In the genomic region with DNA sequence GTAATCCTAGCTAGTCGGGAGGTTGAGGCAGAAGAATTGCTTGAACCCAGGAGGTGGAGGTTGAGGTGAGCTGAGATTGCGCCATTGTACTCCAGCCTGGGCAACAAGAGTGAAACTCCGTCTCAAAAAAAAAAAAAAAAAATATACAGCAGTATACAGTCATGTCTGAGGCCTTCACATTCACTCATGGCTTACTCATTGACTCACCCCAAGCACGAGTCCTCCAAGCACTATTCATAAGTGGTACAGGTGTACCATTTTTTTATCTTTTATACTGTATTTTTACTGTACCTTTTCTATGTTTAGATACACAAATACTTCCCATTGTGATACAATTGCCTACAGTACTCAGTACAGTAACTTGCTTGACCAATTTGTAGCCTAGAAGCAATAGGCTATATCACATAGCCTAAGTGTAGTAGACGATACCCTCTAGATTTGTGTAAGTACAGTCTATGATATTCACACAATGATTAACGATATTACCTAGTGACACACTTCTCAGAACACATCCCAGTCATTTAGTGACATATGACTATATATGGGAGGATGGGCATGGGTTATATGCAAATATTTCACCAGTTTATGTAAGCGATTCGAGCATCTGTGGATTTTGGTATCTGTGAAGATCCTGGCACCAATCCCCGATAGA, we compare ENCODE assay signal across 1 cellular context.
TF ChIP-seq lines count a peak whose summit lies in the region.

No MANE protein-coding gene starts in this region.

TF ChIP-seq in GM23338, 12 proteins besides CTCF, POLR2A, EP300 and RAD21:
- TF ChIP-seq, protein P1, sequence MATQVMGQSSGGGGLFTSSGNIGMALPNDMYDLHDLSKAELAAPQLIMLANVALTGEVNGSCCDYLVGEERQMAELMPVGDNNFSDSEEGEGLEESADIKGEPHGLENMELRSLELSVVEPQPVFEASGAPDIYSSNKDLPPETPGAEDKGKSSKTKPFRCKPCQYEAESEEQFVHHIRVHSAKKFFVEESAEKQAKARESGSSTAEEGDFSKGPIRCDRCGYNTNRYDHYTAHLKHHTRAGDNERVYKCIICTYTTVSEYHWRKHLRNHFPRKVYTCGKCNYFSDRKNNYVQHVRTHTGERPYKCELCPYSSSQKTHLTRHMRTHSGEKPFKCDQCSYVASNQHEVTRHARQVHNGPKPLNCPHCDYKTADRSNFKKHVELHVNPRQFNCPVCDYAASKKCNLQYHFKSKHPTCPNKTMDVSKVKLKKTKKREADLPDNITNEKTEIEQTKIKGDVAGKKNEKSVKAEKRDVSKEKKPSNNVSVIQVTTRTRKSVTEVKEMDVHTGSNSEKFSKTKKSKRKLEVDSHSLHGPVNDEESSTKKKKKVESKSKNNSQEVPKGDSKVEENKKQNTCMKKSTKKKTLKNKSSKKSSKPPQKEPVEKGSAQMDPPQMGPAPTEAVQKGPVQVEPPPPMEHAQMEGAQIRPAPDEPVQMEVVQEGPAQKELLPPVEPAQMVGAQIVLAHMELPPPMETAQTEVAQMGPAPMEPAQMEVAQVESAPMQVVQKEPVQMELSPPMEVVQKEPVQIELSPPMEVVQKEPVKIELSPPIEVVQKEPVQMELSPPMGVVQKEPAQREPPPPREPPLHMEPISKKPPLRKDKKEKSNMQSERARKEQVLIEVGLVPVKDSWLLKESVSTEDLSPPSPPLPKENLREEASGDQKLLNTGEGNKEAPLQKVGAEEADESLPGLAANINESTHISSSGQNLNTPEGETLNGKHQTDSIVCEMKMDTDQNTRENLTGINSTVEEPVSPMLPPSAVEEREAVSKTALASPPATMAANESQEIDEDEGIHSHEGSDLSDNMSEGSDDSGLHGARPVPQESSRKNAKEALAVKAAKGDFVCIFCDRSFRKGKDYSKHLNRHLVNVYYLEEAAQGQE (IDR thresholded peaks at IDR 0.05; ENCODE audit: unreplicated experiment): no peak
- TF ChIP-seq POLR2AphosphoS5 (IDR thresholded peaks at IDR 0.05; ENCODE audit: low read depth) (no peak), ZNF331 (CRISPR knock-in tag; IDR thresholded peaks at IDR 0.05; ENCODE audit: low read depth) (no peak), CREB1 (CRISPR knock-in tag; IDR thresholded peaks at IDR 0.05; ENCODE audit: low read depth) (no peak), ZNF114 (CRISPR knock-in tag; IDR thresholded peaks at IDR 0.05) (no peak)
- TF ChIP-seq, protein P2, sequence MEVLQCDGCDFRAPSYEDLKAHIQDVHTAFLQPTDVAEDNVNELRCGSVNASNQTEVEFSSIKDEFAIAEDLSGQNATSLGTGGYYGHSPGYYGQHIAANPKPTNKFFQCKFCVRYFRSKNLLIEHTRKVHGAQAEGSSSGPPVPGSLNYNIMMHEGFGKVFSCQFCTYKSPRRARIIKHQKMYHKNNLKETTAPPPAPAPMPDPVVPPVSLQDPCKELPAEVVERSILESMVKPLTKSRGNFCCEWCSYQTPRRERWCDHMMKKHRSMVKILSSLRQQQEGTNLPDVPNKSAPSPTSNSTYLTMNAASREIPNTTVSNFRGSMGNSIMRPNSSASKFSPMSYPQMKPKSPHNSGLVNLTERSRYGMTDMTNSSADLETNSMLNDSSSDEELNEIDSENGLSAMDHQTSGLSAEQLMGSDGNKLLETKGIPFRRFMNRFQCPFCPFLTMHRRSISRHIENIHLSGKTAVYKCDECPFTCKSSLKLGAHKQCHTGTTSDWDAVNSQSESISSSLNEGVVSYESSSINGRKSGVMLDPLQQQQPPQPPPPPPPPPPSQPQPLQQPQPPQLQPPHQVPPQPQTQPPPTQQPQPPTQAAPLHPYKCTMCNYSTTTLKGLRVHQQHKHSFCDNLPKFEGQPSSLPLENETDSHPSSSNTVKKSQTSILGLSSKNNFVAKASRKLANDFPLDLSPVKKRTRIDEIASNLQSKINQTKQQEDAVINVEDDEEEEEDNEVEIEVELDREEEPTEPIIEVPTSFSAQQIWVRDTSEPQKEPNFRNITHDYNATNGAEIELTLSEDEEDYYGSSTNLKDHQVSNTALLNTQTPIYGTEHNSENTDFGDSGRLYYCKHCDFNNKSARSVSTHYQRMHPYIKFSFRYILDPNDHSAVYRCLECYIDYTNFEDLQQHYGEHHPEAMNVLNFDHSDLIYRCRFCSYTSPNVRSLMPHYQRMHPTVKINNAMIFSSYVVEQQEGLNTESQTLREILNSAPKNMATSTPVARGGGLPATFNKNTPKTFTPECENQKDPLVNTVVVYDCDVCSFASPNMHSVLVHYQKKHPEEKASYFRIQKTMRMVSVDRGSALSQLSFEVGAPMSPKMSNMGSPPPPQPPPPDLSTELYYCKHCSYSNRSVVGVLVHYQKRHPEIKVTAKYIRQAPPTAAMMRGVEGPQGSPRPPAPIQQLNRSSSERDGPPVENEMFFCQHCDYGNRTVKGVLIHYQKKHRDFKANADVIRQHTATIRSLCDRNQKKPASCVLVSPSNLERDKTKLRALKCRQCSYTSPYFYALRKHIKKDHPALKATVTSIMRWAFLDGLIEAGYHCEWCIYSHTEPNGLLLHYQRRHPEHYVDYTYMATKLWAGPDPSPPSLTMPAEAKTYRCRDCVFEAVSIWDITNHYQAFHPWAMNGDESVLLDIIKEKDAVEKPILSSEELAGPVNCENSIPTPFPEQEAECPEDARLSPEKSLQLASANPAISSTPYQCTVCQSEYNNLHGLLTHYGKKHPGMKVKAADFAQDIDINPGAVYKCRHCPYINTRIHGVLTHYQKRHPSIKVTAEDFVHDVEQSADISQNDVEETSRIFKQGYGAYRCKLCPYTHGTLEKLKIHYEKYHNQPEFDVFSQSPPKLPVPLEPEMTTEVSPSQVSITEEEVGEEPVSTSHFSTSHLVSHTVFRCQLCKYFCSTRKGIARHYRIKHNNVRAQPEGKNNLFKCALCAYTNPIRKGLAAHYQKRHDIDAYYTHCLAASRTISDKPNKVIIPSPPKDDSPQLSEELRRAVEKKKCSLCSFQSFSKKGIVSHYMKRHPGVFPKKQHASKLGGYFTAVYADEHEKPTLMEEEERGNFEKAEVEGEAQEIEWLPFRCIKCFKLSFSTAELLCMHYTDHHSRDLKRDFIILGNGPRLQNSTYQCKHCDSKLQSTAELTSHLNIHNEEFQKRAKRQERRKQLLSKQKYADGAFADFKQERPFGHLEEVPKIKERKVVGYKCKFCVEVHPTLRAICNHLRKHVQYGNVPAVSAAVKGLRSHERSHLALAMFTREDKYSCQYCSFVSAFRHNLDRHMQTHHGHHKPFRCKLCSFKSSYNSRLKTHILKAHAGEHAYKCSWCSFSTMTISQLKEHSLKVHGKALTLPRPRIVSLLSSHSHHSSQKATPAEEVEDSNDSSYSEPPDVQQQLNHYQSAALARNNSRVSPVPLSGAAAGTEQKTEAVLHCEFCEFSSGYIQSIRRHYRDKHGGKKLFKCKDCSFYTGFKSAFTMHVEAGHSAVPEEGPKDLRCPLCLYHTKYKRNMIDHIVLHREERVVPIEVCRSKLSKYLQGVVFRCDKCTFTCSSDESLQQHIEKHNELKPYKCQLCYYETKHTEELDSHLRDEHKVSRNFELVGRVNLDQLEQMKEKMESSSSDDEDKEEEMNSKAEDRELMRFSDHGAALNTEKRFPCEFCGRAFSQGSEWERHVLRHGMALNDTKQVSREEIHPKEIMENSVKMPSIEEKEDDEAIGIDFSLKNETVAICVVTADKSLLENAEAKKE (CRISPR knock-in tag; IDR thresholded peaks at IDR 0.05): no peak
- TF ChIP-seq, protein P3, sequence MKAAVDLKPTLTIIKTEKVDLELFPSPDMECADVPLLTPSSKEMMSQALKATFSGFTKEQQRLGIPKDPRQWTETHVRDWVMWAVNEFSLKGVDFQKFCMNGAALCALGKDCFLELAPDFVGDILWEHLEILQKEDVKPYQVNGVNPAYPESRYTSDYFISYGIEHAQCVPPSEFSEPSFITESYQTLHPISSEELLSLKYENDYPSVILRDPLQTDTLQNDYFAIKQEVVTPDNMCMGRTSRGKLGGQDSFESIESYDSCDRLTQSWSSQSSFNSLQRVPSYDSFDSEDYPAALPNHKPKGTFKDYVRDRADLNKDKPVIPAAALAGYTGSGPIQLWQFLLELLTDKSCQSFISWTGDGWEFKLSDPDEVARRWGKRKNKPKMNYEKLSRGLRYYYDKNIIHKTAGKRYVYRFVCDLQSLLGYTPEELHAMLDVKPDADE (IDR thresholded peaks at IDR 0.05): no peak
